ENCODE assay signal across 29 cellular contexts in the genomic region with DNA sequence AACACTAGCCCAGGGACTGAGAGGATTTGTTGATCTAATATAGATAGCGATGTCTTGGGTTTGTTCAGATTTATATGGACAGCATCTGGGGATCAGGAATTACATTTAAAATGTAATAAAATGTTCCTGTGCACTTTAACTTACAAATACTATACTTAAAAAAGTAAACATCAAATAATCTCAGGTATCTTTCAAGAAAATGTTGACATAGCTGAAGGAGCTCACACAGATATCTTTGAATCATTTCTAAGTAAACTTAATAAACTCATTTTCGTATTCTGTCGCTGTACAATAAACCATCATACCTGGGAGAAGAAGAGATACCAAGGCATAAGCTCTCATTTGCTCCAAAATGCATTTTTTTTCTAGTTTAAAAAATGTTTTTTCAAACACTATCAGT.
A peak's percentile ranks its signal among the peaks of the same experiment; 100 is the strongest.
DNase-seq lines count a peak whose midpoint lies in the region; ATAC-seq and TF ChIP-seq lines count a peak whose summit lies in the region.
"Had no signal": no experiment of that assay in that cellular context is flagged by ENCODE, and none has a peak within 500 bp of the region (broad histone marks: within the 10 kb centered on the region; RNA-seq: fewer than 3 reads in every experiment).

No MANE protein-coding gene starts in this region.

- POLR2A ChIA-PET in PC-3 (lab: Charles Lee; ENCODE audit: unreplicated experiment), result interaction anchor here (0.6 kb wide), 1 partner anchor 557 kb away, joined by 4 read pairs; a partner anchor contains a TSS

- H3K4me1 ChIP-seq in PC-3 (ENCODE audit: insufficient read depth, low read length), result peaks cover 23% of the 10 kb centered on the region
- H3K4me1 ChIP-seq: A549; BE2C; BLaER1; BLaER1 treated with 17β-estradiol and CSF1 and Interleukin-3, amounts not matched to agents 10 nM and 100 nM; Caco-2 had no signal

- H3K27ac ChIP-seq in PC-3 (ENCODE audit: low read length), result peak overlapping the region; percentile 54
- H3K27ac ChIP-seq: 22Rv1; A549; BLaER1; BLaER1 treated with 17β-estradiol and CSF1 and Interleukin-3, amounts not matched to agents 10 nM and 100 nM; C4-2B had no signal

- H3K4me2 ChIP-seq in PC-3 (ENCODE audit: low read length), result peak overlapping the region; percentile 35
- H3K4me2 ChIP-seq: A549; BLaER1; BLaER1 treated with 17β-estradiol and CSF1 and Interleukin-3, amounts not matched to agents 10 nM and 100 nM had no signal

- H4K20me1 ChIP-seq in PC-3 (ENCODE audit: low read length), result no peaks in the 10 kb centered on the region
- H4K20me1 ChIP-seq: BLaER1; BLaER1 treated with 17β-estradiol and CSF1 and Interleukin-3, amounts not matched to agents 10 nM and 100 nM had no signal

- DNase-seq in LNCaP clone FGC (ENCODE audit: low read depth), result peak; percentile 69
- peak; percentile 40 for DNase-seq in PC-3
- no peak for DNase-seq in NCI-H1417 treated with DMSO at 0.1 percent for 48 hours (lab: John Stamatoyannopoulos, UW)
- DNase-seq in pons (ENCODE audit: low spot score), result no peak
- DNase-seq: 8988T; ACHN; AML-193; BE2C; C1 segment of cervical spinal cord; Caco-2; Calu3; CD4-positive, alpha-beta memory T cell; CD4-positive, alpha-beta T cell; CD4-positive, CD25-positive, alpha-beta regulatory T cell; CD8-positive, alpha-beta memory T cell; CD8-positive, alpha-beta T cell; COR-L47; DMS 273 treated with DMSO at 0.1 percent for 48 hours; DMS153; DMS53; DMS79; DMS79 treated with DMSO at 0.1 percent for 48 hours; DND-41; EL had no signal

- H3K79me2 ChIP-seq in PC-3 (ENCODE audit: low read length), result no peaks in the 10 kb centered on the region

- CTCF ChIA-PET in PC-3 (lab: Charles Lee), result interaction anchor here (0.6 kb wide), 2 partner anchors 345 to 812 kb away, joined by 3 to 5 read pairs; no protein-coding TSS in a partner anchor

- TF ChIP-seq CTCF in LNCaP clone FGC (IDR thresholded peaks at IDR 0.05; ENCODE audit: control insufficient read depth, extremely low read depth, insufficient read depth) (no peak), PC-3 (conservative IDR thresholded peaks at IDR 0.05; ENCODE audit: low read depth, low read length) (no peak)

- ATAC-seq in PC-3, result peak; percentile 78
- ATAC-seq: A549; CD8-positive, alpha-beta T cell had no signal

- no peaks in the 10 kb centered on the region for H3K9me3 ChIP-seq in PC-3 (ENCODE audit: low read length)
- H3K9me3 ChIP-seq: A549; BE2C; BLaER1; BLaER1 treated with 17β-estradiol and CSF1 and Interleukin-3, amounts not matched to agents 10 nM and 100 nM; Caco-2 had no signal

- intact Hi-C loops in PC-3 (cut with micrococcal nuclease), result no loop called here

- no peak overlapping the region for H3K9ac ChIP-seq in PC-3 (ENCODE audit: low read length)
- H3K9ac ChIP-seq: BLaER1; BLaER1 treated with 17β-estradiol and CSF1 and Interleukin-3, amounts not matched to agents 10 nM and 100 nM had no signal

- BruUV-seq in PC-3 (replicated peaks; lab: Mats Ljungman, UMichigan), result no TSS peak

- H3K4me3 ChIP-seq in LNCaP clone FGC (ENCODE audit: low read depth, low read length), result no peak overlapping the region
- no peak overlapping the region for H3K4me3 ChIP-seq in PC-3 (ENCODE audit: low read length)
- H3K4me3 ChIP-seq: A549; BLaER1; BLaER1 treated with 17β-estradiol and CSF1 and Interleukin-3, amounts not matched to agents 10 nM and 100 nM had no signal

- H3K9me2 ChIP-seq in PC-3 (replicated peaks; ENCODE audit: low read length), result no peaks in the 10 kb centered on the region

- no peaks in the 10 kb centered on the region for H3F3A ChIP-seq in PC-3 (ENCODE audit: low read length, unreplicated experiment)

- H3K27me3 ChIP-seq in PC-3 (ENCODE audit: low read length), result no peaks in the 10 kb centered on the region
- H3K27me3 ChIP-seq: BE2C; BLaER1; BLaER1 treated with 17β-estradiol and CSF1 and Interleukin-3, amounts not matched to agents 10 nM and 100 nM had no signal

- H2AFZ ChIP-seq in PC-3 (ENCODE audit: low read length), result peak overlapping the region; percentile 52; the same call in 1 of the 2 replicates

- H3K36me3 ChIP-seq in PC-3 (ENCODE audit: low read depth, low read length), result no peaks in the 10 kb centered on the region
- H3K36me3 ChIP-seq: BE2C; BLaER1; BLaER1 treated with 17β-estradiol and CSF1 and Interleukin-3, amounts not matched to agents 10 nM and 100 nM had no signal

Comparison
In these comparisons a context has a peak if more than half of its experiments do, and no peak if none do; other contexts are left out.
1. DNase-seq: peak in LNCaP clone FGC (single experiment) and PC-3 (single experiment); none in NCI-H1417 treated with DMSO at 0.1 percent for 48 hours (single experiment) and pons (single experiment).